Comparison of ENCODE assay signal across 1 cellular context in the genomic region with DNA sequence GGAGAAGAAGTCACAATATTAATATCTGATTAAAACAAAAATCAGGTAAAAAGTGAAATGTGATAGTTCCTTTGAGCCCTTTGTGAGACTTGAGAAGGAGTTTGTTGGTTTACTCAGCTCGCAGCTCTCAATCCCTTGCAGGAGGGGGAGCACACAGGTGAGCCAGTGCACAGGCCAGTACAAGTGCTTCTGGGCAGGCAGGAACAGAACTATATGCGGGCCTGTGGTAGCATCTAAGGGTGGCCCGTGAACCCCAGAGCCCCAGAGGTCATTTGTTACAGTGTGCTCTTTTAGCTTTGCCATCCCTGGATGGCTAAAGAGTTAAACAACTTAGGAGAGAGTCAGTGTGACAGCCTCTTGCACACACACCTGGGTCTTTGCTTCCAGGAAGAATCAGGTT.
TF ChIP-seq lines count a peak whose summit lies in the region.

No MANE protein-coding gene starts in this region.

TF ChIP-seq in HCT116, 20 proteins besides CTCF, POLR2A, EP300 and RAD21 (continued from another document):
- TF ChIP-seq, protein P1, sequence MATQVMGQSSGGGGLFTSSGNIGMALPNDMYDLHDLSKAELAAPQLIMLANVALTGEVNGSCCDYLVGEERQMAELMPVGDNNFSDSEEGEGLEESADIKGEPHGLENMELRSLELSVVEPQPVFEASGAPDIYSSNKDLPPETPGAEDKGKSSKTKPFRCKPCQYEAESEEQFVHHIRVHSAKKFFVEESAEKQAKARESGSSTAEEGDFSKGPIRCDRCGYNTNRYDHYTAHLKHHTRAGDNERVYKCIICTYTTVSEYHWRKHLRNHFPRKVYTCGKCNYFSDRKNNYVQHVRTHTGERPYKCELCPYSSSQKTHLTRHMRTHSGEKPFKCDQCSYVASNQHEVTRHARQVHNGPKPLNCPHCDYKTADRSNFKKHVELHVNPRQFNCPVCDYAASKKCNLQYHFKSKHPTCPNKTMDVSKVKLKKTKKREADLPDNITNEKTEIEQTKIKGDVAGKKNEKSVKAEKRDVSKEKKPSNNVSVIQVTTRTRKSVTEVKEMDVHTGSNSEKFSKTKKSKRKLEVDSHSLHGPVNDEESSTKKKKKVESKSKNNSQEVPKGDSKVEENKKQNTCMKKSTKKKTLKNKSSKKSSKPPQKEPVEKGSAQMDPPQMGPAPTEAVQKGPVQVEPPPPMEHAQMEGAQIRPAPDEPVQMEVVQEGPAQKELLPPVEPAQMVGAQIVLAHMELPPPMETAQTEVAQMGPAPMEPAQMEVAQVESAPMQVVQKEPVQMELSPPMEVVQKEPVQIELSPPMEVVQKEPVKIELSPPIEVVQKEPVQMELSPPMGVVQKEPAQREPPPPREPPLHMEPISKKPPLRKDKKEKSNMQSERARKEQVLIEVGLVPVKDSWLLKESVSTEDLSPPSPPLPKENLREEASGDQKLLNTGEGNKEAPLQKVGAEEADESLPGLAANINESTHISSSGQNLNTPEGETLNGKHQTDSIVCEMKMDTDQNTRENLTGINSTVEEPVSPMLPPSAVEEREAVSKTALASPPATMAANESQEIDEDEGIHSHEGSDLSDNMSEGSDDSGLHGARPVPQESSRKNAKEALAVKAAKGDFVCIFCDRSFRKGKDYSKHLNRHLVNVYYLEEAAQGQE (IDR thresholded peaks at IDR 0.05; ENCODE audit: low read depth), result no peak
- TF ChIP-seq SRF (IDR thresholded peaks at IDR 0.05; ENCODE audit: low read depth) (no peak), SIN3A (IDR thresholded peaks at IDR 0.05; ENCODE audit: low read depth) (no peak), FOSL1 (IDR thresholded peaks at IDR 0.05; ENCODE audit: low read depth) (no peak), SP1 (IDR thresholded peaks at IDR 0.05; ENCODE audit: low read depth) (no peak), EGR1 (IDR thresholded peaks at IDR 0.05; ENCODE audit: low read depth) (no peak), EZH2phosphoT487 (IDR thresholded peaks at IDR 0.05; ENCODE audit: borderline replicate concordance) (no peak), TCF7L2 (IDR thresholded peaks at IDR 0.05; ENCODE audit: borderline replicate concordance, extremely low read depth, insufficient read depth, insufficient read length) (no peak), CBX3 (IDR thresholded peaks at IDR 0.05; ENCODE audit: low read depth) (no peak), JUND (IDR thresholded peaks at IDR 0.05) (no peak), EZH2 (IDR thresholded peaks at IDR 0.05) (no peak)
- TF ChIP-seq, protein P2, sequence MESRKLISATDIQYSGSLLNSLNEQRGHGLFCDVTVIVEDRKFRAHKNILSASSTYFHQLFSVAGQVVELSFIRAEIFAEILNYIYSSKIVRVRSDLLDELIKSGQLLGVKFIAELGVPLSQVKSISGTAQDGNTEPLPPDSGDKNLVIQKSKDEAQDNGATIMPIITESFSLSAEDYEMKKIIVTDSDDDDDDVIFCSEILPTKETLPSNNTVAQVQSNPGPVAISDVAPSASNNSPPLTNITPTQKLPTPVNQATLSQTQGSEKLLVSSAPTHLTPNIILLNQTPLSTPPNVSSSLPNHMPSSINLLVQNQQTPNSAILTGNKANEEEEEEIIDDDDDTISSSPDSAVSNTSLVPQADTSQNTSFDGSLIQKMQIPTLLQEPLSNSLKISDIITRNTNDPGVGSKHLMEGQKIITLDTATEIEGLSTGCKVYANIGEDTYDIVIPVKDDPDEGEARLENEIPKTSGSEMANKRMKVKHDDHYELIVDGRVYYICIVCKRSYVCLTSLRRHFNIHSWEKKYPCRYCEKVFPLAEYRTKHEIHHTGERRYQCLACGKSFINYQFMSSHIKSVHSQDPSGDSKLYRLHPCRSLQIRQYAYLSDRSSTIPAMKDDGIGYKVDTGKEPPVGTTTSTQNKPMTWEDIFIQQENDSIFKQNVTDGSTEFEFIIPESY (IDR thresholded peaks at IDR 0.05; ENCODE audit: extremely low read depth, insufficient replicate concordance, low read length), result no peak
TF ChIP-seq in HCT116: peak in this region for 0.
